Comparison of ENCODE assay signal across 21 cellular contexts in genomic region chr2:150732491-150732890, GRCh38.
"Had no signal": no experiment of that assay in that cellular context is flagged by ENCODE, and none has a peak within 500 bp of the region (broad histone marks: within the 10 kb centered on the region; RNA-seq: fewer than 3 reads in every experiment).

No MANE protein-coding gene starts in this region.

- H3K4me3 ChIP-seq: body of pancreas, cardiac muscle cell, left lung, lung, ovary, prostate gland, upper lobe of right lung had no signal

- H3K4me3 Mint-ChIP-seq: activated CD4-positive, alpha-beta T cell treated with anti-CD3 and anti-CD28 coated beads, Interleukin-2, amount 10 ng/mL, durations not matched to agents 7 days and 5 days; activated CD8-positive, alpha-beta T cell treated with anti-CD3 and anti-CD28 coated beads for 36 hours; activated naive CD8-positive, alpha-beta T cell treated with anti-CD3 and anti-CD28 coated beads, Interleukin-2, amount 50 U/mL, for 24 hours; activated T-helper 1 cell treated with anti-CD3 and anti-CD28 coated beads, Interleukin-12 subunit alpha, Interleukin-12 subunit beta, Interleukin-2, Interleukin-4 antibody, amounts not matched to agents 30 ng/mL and 10 ng/mL and 1 ng/mL, durations not matched to agents 14 hours and 24 hours and 36 hours; naive thymus-derived CD8-positive, alpha-beta T cell had no signal

- H3K27me3 Mint-ChIP-seq: activated CD4-positive, alpha-beta T cell treated with anti-CD3 and anti-CD28 coated beads, Interleukin-2, amount 10 ng/mL, durations not matched to agents 7 days and 5 days; activated CD8-positive, alpha-beta T cell treated with anti-CD3 and anti-CD28 coated beads for 36 hours had no signal

- H3K9me3 ChIP-seq: body of pancreas, left lung, ovary, prostate gland, upper lobe of right lung had no signal

- H3K27ac ChIP-seq: body of pancreas, cardiac muscle cell, foreskin keratinocyte, left lung, ovary, prostate gland, upper lobe of right lung, WERI-Rb-1 had no signal

- H3K4me1 Mint-ChIP-seq: activated CD4-positive, alpha-beta T cell treated with anti-CD3 and anti-CD28 coated beads, Interleukin-2, amount 10 ng/mL, durations not matched to agents 7 days and 5 days; activated naive CD8-positive, alpha-beta T cell treated with anti-CD3 and anti-CD28 coated beads, Interleukin-2, amount 50 U/mL, for 24 hours had no signal

- ATAC-seq: activated CD8-positive, alpha-beta T cell treated with anti-CD3 and anti-CD28 coated beads for 36 hours; activated naive CD8-positive, alpha-beta T cell treated with anti-CD3 and anti-CD28 coated beads, Interleukin-2, amount 50 U/mL, for 24 hours; body of pancreas; left lung; naive thymus-derived CD8-positive, alpha-beta T cell; upper lobe of right lung had no signal

- H3K27me3 ChIP-seq: body of pancreas, cardiac muscle cell, foreskin keratinocyte, left lung, ovary, upper lobe of right lung had no signal

- H3K9me3 Mint-ChIP-seq: activated CD4-positive, alpha-beta T cell treated with anti-CD3 and anti-CD28 coated beads, Interleukin-2, amount 10 ng/mL, durations not matched to agents 7 days and 5 days; activated T-helper 1 cell treated with anti-CD3 and anti-CD28 coated beads, Interleukin-12 subunit alpha, Interleukin-12 subunit beta, Interleukin-2, Interleukin-4 antibody, amounts not matched to agents 30 ng/mL and 10 ng/mL and 1 ng/mL, durations not matched to agents 14 hours and 24 hours and 36 hours had no signal

- DNase-seq: activated CD4-positive, alpha-beta T cell treated with anti-CD3 and anti-CD28 coated beads, Interleukin-2, amount 10 ng/mL, durations not matched to agents 7 days and 5 days; activated CD4-positive, CD25-positive, alpha-beta regulatory T cell treated with anti-CD3 and anti-CD28 coated beads, Interleukin-2, amount 50 U/mL, for 72 hours; activated CD8-positive, alpha-beta T cell treated with anti-CD3 and anti-CD28 coated beads for 36 hours; activated gamma-delta T cell; activated naive CD4-positive, alpha-beta T cell treated with anti-CD3 and anti-CD28 coated beads, Interleukin-2, amount 50 U/mL, for 16 hours; activated naive CD8-positive, alpha-beta T cell treated with anti-CD3 and anti-CD28 coated beads, Interleukin-2, amount 50 U/mL, for 24 hours; anterior cingulate cortex; body of pancreas; cortex of kidney; left lung; naive thymus-derived CD8-positive, alpha-beta T cell; ovary; stimulated activated CD4-positive, alpha-beta T cell treated with anti-CD3 and anti-CD28 coated beads, Interleukin-4, amount 100 ng/mL, for 24 hours; stimulated activated naive CD4-positive, alpha-beta T cell treated with Interleukin-2 at 50 U/mL for 16 hours; upper lobe of right lung; WERI-Rb-1 had no signal

- H3K36me3 ChIP-seq: cardiac muscle cell, left lung, ovary, prostate gland, upper lobe of right lung, WERI-Rb-1 had no signal

- H3K36me3 Mint-ChIP-seq: naive thymus-derived CD8-positive, alpha-beta T cell had no signal

- H3K4me1 ChIP-seq: body of pancreas, foreskin keratinocyte, left lung, prostate gland, upper lobe of right lung had no signal

- H3K27ac Mint-ChIP-seq: activated CD4-positive, alpha-beta T cell treated with anti-CD3 and anti-CD28 coated beads, Interleukin-2, amount 10 ng/mL, durations not matched to agents 7 days and 5 days; activated CD8-positive, alpha-beta T cell treated with anti-CD3 and anti-CD28 coated beads for 36 hours; activated naive CD8-positive, alpha-beta T cell treated with anti-CD3 and anti-CD28 coated beads, Interleukin-2, amount 50 U/mL, for 24 hours; activated T-helper 1 cell treated with anti-CD3 and anti-CD28 coated beads, Interleukin-12 subunit alpha, Interleukin-12 subunit beta, Interleukin-2, Interleukin-4 antibody, amounts not matched to agents 30 ng/mL and 10 ng/mL and 1 ng/mL, durations not matched to agents 14 hours and 24 hours and 36 hours; naive thymus-derived CD8-positive, alpha-beta T cell had no signal
